In genomic region chr11:80086496-80087055, GRCh38 we compare ENCODE assay signal across 21 cellular contexts.
DNase-seq lines count a peak whose midpoint lies in the region; ATAC-seq, FAIRE-seq and TF ChIP-seq lines count a peak whose summit lies in the region.
"Had no signal": no experiment of that assay in that cellular context is flagged by ENCODE, and none has a peak within 500 bp of the region (broad histone marks: within the 10 kb centered on the region; RNA-seq: fewer than 3 reads in every experiment).

No MANE protein-coding gene starts in this region.

- no peak overlapping the region for H3K14ac ChIP-seq in mesenchymal stem cell (ENCODE audit: low read length in 2 of 2)

- H3K4ac ChIP-seq in mesenchymal stem cell (ENCODE audit: low read depth in 1 of 2, low read length in 2 of 2): no peak overlapping the region

- H3K4me2 ChIP-seq in mesenchymal stem cell (ENCODE audit: low read length, poor library complexity, severe bottlenecking): no peak overlapping the region
- H3K4me2 ChIP-seq: BLaER1 treated with 17β-estradiol and CSF1 and Interleukin-3, amounts not matched to agents 10 nM and 100 nM had no signal

- DNase-seq in RCC 7860 (ENCODE audit: low spot score) (peak; percentile 31), kidney epithelial cell (ENCODE audit: low read depth) (peak; percentile 28), mesenchymal stem cell (no peak), transverse colon (peak; percentile 45), NCI-H1436 (lab: John Stamatoyannopoulos, UW) (no peak)
- DNase-seq: 8988T; Calu3; CD8-positive, alpha-beta T cell; DMS 273 treated with DMSO at 0.1 percent for 48 hours; DMS53; DND-41; EL; GOT3; H7; HFFc6 had no signal

- TF ChIP-seq CTCF in kidney epithelial cell (IDR thresholded peaks at IDR 0.05; ENCODE audit: insufficient read depth, low read length, poor library complexity, severe bottlenecking) (no peak), transverse colon (IDR thresholded peaks at IDR 0.05) (no peak)

- H3K9me3 ChIP-seq in mesenchymal stem cell (ENCODE audit: control insufficient read depth, low read length) (no peaks in the 10 kb centered on the region), transverse colon (no peaks in the 10 kb centered on the region)

- H3K4me1 ChIP-seq in mesenchymal stem cell (ENCODE audit: control insufficient read depth, insufficient read depth, low read depth, low read length): peaks cover 7% of the 10 kb centered on the region
- H3K4me1 ChIP-seq in transverse colon: no peaks in the 10 kb centered on the region

- TF ChIP-seq EP300 in transverse colon (IDR thresholded peaks at IDR 0.05; ENCODE audit: low read depth): no peak

- no peak overlapping the region for H3K9ac ChIP-seq in mesenchymal stem cell (ENCODE audit: low read length)
- H3K9ac ChIP-seq: BLaER1 treated with 17β-estradiol and CSF1 and Interleukin-3, amounts not matched to agents 10 nM and 100 nM had no signal

- ATAC-seq in HG03378 (IDR thresholded peaks at IDR 0.05; ENCODE audit: unreplicated experiment) (no peak), GM21447 (IDR thresholded peaks at IDR 0.05; ENCODE audit: unreplicated experiment) (no peak)
- ATAC-seq: CD8-positive, alpha-beta T cell; GM12878; HCT116; HepG2 had no signal

- H2BK15ac ChIP-seq in mesenchymal stem cell (ENCODE audit: low read depth, poor library complexity, severe bottlenecking): no peak overlapping the region

- H2BK5ac ChIP-seq in mesenchymal stem cell (ENCODE audit: low read depth, low read length, poor library complexity, severe bottlenecking): no peak overlapping the region

- in situ Hi-C loops in transverse colon (cut with MboI; ENCODE audit: low pct_ligation_motif_present in 1 of 4, low pct_unique_long_range_greater_than_20kb in 1 of 4, low sequenced_read_pairs in 3 of 4): no loop called here

- no peak overlapping the region for H4K91ac ChIP-seq in mesenchymal stem cell (ENCODE audit: low read length)

- H3K27ac ChIP-seq in mesenchymal stem cell (ENCODE audit: low read length, poor library complexity, severe bottlenecking): peak overlapping the region; percentile 72
- no peak overlapping the region for H3K27ac ChIP-seq in transverse colon
- H3K27ac ChIP-seq: BLaER1 treated with 17β-estradiol and CSF1 and Interleukin-3, amounts not matched to agents 10 nM and 100 nM had no signal

- H3K23ac ChIP-seq in mesenchymal stem cell (ENCODE audit: low read length in 2 of 2): no peak overlapping the region

- TF ChIP-seq POLR2A in transverse colon (IDR thresholded peaks at IDR 0.05): no peak

- no peak overlapping the region for H3K18ac ChIP-seq in mesenchymal stem cell (ENCODE audit: low read depth in 1 of 2, low read length in 2 of 2)

- H3K4me3 ChIP-seq in kidney epithelial cell (ENCODE audit: low read depth, low read length) (no peak overlapping the region), mesenchymal stem cell (ENCODE audit: insufficient read depth in 1 of 2, low read depth in 1 of 2, low read length in 2 of 2) (no peak overlapping the region), transverse colon (no peak overlapping the region)
- H3K4me3 ChIP-seq: BLaER1 treated with 17β-estradiol and CSF1 and Interleukin-3, amounts not matched to agents 10 nM and 100 nM; GM12878 had no signal

- intact Hi-C loops in transverse colon (cut with DNase I; ENCODE audit: low total_unique reads): no loop called here

- no peak overlapping the region for H2AFZ ChIP-seq in mesenchymal stem cell (ENCODE audit: low read depth, low read length)

- 100% methylated on average over 1 of the region's 1 CpG for WGBS in mesenchymal stem cell
- WGBS in transverse colon (ENCODE audit: low coverage in 1 of 2), 2 donors: 65 to 71% methylated on average over 1 of the region's 1 CpG

- no peak overlapping the region for H4K8ac ChIP-seq in mesenchymal stem cell (ENCODE audit: low read length)

- H2AK5ac ChIP-seq in mesenchymal stem cell (ENCODE audit: low read length, severe bottlenecking): no peak overlapping the region

- H3K27me3 ChIP-seq in kidney epithelial cell (ENCODE audit: control insufficient read depth, insufficient read depth, low read length) (no peaks in the 10 kb centered on the region), mesenchymal stem cell (ENCODE audit: control insufficient read depth in 1 of 2, insufficient read depth in 1 of 2, low read length in 2 of 2) (peaks cover 0 to 4% of the 10 kb centered on the region in 2 experiments), transverse colon (no peaks in the 10 kb centered on the region)
- H3K27me3 ChIP-seq: BLaER1 treated with 17β-estradiol and CSF1 and Interleukin-3, amounts not matched to agents 10 nM and 100 nM had no signal

- H3K36me3 ChIP-seq in kidney epithelial cell (ENCODE audit: control insufficient read depth, insufficient read depth, low read length): no peaks in the 10 kb centered on the region
- H3K36me3 ChIP-seq in mesenchymal stem cell (ENCODE audit: control insufficient read depth in 1 of 2, insufficient read depth in 2 of 2, low read depth in 1 of 2, low read length in 2 of 2): no peaks in the 10 kb centered on the region
- no peaks in the 10 kb centered on the region for H3K36me3 ChIP-seq in transverse colon
- H3K36me3 ChIP-seq: BLaER1 treated with 17β-estradiol and CSF1 and Interleukin-3, amounts not matched to agents 10 nM and 100 nM had no signal

- no peaks in the 10 kb centered on the region for H3K79me1 ChIP-seq in mesenchymal stem cell (replicated peaks; ENCODE audit: low read length, poor library complexity, severe bottlenecking)

- H2BK120ac ChIP-seq in mesenchymal stem cell (ENCODE audit: low read depth, low read length): no peak overlapping the region

- no peak overlapping the region for H2BK12ac ChIP-seq in mesenchymal stem cell (ENCODE audit: low read length in 2 of 2)

- FAIRE-seq in RCC 7860 (lab: Jason Lieb, UNC): peak; percentile 86
- FAIRE-seq: GM12878, HepG2 had no signal

Comparison
In these comparisons a context has a peak if more than half of its experiments do, and no peak if none do; other contexts are left out.
1. DNase-seq: peak in RCC 7860 (single experiment), kidney epithelial cell (single experiment) and transverse colon (single experiment); none in mesenchymal stem cell (single experiment) and NCI-H1436 (single experiment).